ENCODE assay signal across 1 cellular context in the genomic region with DNA sequence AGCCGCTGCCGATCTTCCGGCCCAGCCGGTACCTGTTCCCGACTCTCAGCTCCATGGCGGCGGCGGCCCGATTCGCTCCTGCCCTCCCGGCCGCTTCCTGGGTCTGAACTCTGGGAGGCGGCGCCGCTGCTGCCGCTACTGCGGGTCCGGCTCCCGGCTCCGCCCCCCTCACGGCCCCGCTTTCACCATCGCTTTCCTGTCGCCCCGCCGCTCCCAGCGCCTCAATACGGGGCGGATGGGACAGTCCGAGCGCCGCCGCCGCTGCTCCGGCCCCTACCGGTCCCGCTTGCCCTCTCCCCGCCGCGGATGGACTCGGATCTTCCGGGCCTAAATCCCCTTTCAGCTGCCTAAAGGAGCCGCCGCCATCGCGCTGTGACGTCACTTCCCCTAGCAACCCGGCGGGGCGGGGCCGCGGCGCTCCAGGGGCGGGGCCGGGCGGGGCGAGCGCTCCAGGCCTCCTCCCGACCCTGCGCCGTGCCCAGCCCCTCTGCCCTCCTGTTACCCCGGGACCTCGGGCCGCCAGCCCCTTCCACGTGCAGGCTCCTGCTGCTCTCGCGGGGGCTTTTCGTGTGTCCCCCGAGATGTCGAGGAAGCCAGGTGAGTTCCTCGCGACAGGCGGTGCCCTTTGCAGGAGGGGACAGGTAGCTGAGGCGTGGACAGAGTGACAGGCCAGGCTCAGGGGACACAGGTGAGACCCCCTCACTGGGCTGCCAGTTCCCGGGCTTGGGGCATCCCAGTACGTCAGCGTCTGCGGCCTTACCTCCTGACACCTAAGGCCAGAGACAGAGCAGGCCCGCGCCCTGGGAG.
TF ChIP-seq lines count a peak whose summit lies in the region.

A gene (minus strand): TSS at position 374 of the 807 bp plus-strand sequence. CDS start 319 bp downstream, at position 55.

TF ChIP-seq in K562, 482 proteins besides CTCF, POLR2A, EP300 and RAD21 (continued from another document and continues in another):
- TF ChIP-seq, protein P1, sequence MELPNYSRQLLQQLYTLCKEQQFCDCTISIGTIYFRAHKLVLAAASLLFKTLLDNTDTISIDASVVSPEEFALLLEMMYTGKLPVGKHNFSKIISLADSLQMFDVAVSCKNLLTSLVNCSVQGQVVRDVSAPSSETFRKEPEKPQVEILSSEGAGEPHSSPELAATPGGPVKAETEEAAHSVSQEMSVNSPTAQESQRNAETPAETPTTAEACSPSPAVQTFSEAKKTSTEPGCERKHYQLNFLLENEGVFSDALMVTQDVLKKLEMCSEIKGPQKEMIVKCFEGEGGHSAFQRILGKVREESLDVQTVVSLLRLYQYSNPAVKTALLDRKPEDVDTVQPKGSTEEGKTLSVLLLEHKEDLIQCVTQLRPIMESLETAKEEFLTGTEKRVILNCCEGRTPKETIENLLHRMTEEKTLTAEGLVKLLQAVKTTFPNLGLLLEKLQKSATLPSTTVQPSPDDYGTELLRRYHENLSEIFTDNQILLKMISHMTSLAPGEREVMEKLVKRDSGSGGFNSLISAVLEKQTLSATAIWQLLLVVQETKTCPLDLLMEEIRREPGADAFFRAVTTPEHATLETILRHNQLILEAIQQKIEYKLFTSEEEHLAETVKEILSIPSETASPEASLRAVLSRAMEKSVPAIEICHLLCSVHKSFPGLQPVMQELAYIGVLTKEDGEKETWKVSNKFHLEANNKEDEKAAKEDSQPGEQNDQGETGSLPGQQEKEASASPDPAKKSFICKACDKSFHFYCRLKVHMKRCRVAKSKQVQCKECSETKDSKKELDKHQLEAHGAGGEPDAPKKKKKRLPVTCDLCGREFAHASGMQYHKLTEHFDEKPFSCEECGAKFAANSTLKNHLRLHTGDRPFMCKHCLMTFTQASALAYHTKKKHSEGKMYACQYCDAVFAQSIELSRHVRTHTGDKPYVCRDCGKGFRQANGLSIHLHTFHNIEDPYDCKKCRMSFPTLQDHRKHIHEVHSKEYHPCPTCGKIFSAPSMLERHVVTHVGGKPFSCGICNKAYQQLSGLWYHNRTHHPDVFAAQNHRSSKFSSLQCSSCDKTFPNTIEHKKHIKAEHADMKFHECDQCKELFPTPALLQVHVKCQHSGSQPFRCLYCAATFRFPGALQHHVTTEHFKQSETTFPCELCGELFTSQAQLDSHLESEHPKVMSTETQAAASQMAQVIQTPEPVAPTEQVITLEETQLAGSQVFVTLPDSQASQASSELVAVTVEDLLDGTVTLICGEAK (IDR thresholded peaks at IDR 0.05) = peak; percentile 84
- TF ChIP-seq, protein P1 (CRISPR knock-in tag; IDR thresholded peaks at IDR 0.05) = no peak
- TF ChIP-seq ZNF146 (CRISPR knock-in tag; IDR thresholded peaks at IDR 0.05; ENCODE audit: unreplicated experiment) (no peak), CEBPG (CRISPR knock-in tag; IDR thresholded peaks at IDR 0.05) (no peak), CEBPG (tag; conservative IDR thresholded peaks at IDR 0.05 in 1 of 2, IDR thresholded peaks at IDR 0.05 in 1 of 2) (no peak), SIN3B (IDR thresholded peaks at IDR 0.05; ENCODE audit: low read depth) (0 out of 2 replicates have a peak, but pooled peaks have one; percentile 62), ESRRA (IDR thresholded peaks at IDR 0.05; ENCODE audit: borderline replicate concordance, low read depth) (no peak), FOSL1 (tag; conservative IDR thresholded peaks at IDR 0.05) (peak; percentile 68), BRD4 (IDR thresholded peaks at IDR 0.05) (peak; percentile 80; the same call in 1 of the 2 replicates), RBBP5 (IDR thresholded peaks at IDR 0.05; ENCODE audit: borderline replicate concordance, insufficient read depth, low read length, poor library complexity, severe bottlenecking) (peak; percentile 88), ATF7 (IDR thresholded peaks at IDR 0.05) (peak; percentile 97), HNRNPUL1 (IDR thresholded peaks at IDR 0.05; ENCODE audit: low read length) (no peak), PHB (CRISPR knock-in tag; IDR thresholded peaks at IDR 0.05) (peak; percentile 52; the same call in 1 of the 2 replicates), NFRKB (IDR thresholded peaks at IDR 0.05; ENCODE audit: low read depth) (peak; percentile 82; the same call in 1 of the 2 replicates), KLF6 (CRISPR knock-in tag; IDR thresholded peaks at IDR 0.05; ENCODE audit: borderline replicate concordance) (peak; percentile 36; the same call in 1 of the 2 replicates), DACH1 (IDR thresholded peaks at IDR 0.05; ENCODE audit: partially characterized antibody) (peak; percentile 44), ZZZ3 (IDR thresholded peaks at IDR 0.05) (peak; percentile 100), BRD9 (IDR thresholded peaks at IDR 0.05; ENCODE audit: low read depth, partially characterized antibody) (peak; percentile 100), ATF1 (CRISPR knock-in tag; IDR thresholded peaks at IDR 0.05) (peak; percentile 56), ATF1 (tag; IDR thresholded peaks at IDR 0.05) (peak; percentile 98), MYC (IDR thresholded peaks at IDR 0.05; ENCODE audit: low read depth, low read length) (peak; percentile 87), MYC (CRISPR knock-in tag; IDR thresholded peaks at IDR 0.05; ENCODE audit: borderline replicate concordance, low read depth) (no peak), NFE2 (IDR thresholded peaks at IDR 0.05; ENCODE audit: low read depth) (no peak), CHD2 (IDR thresholded peaks at IDR 0.05; ENCODE audit: low read depth, low read length) (peak; percentile 8; the same call in 1 of the 2 replicates), ELF4 (CRISPR knock-in tag; IDR thresholded peaks at IDR 0.05) (0 out of 2 replicates have a peak, but pooled peaks have one; percentile 36)
- TF ChIP-seq, protein P2, sequence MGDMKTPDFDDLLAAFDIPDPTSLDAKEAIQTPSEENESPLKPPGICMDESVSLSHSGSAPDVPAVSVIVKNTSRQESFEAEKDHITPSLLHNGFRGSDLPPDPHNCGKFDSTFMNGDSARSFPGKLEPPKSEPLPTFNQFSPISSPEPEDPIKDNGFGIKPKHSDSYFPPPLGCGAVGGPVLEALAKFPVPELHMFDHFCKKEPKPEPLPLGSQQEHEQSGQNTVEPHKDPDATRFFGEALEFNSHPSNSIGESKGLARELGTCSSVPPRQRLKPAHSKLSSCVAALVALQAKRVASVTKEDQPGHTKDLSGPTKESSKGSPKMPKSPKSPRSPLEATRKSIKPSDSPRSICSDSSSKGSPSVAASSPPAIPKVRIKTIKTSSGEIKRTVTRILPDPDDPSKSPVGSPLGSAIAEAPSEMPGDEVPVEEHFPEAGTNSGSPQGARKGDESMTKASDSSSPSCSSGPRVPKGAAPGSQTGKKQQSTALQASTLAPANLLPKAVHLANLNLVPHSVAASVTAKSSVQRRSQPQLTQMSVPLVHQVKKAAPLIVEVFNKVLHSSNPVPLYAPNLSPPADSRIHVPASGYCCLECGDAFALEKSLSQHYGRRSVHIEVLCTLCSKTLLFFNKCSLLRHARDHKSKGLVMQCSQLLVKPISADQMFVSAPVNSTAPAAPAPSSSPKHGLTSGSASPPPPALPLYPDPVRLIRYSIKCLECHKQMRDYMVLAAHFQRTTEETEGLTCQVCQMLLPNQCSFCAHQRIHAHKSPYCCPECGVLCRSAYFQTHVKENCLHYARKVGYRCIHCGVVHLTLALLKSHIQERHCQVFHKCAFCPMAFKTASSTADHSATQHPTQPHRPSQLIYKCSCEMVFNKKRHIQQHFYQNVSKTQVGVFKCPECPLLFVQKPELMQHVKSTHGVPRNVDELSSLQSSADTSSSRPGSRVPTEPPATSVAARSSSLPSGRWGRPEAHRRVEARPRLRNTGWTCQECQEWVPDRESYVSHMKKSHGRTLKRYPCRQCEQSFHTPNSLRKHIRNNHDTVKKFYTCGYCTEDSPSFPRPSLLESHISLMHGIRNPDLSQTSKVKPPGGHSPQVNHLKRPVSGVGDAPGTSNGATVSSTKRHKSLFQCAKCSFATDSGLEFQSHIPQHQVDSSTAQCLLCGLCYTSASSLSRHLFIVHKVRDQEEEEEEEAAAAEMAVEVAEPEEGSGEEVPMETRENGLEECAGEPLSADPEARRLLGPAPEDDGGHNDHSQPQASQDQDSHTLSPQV (IDR thresholded peaks at IDR 0.05) = 0 out of 2 replicates have a peak, but pooled peaks have one; percentile 36
- TF ChIP-seq, protein P3, sequence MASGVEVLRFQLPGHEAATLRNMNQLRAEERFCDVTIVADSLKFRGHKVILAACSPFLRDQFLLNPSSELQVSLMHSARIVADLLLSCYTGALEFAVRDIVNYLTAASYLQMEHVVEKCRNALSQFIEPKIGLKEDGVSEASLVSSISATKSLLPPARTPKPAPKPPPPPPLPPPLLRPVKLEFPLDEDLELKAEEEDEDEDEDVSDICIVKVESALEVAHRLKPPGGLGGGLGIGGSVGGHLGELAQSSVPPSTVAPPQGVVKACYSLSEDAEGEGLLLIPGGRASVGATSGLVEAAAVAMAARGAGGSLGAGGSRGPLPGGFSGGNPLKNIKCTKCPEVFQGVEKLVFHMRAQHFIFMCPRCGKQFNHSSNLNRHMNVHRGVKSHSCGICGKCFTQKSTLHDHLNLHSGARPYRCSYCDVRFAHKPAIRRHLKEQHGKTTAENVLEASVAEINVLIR (CRISPR knock-in tag; IDR thresholded peaks at IDR 0.05) = peak; percentile 87
- TF ChIP-seq, protein P4, sequence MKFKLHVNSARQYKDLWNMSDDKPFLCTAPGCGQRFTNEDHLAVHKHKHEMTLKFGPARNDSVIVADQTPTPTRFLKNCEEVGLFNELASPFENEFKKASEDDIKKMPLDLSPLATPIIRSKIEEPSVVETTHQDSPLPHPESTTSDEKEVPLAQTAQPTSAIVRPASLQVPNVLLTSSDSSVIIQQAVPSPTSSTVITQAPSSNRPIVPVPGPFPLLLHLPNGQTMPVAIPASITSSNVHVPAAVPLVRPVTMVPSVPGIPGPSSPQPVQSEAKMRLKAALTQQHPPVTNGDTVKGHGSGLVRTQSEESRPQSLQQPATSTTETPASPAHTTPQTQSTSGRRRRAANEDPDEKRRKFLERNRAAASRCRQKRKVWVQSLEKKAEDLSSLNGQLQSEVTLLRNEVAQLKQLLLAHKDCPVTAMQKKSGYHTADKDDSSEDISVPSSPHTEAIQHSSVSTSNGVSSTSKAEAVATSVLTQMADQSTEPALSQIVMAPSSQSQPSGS (CRISPR knock-in tag; IDR thresholded peaks at IDR 0.05) = peak; percentile 70; the same call in 1 of the 2 replicates
- TF ChIP-seq, protein P5, sequence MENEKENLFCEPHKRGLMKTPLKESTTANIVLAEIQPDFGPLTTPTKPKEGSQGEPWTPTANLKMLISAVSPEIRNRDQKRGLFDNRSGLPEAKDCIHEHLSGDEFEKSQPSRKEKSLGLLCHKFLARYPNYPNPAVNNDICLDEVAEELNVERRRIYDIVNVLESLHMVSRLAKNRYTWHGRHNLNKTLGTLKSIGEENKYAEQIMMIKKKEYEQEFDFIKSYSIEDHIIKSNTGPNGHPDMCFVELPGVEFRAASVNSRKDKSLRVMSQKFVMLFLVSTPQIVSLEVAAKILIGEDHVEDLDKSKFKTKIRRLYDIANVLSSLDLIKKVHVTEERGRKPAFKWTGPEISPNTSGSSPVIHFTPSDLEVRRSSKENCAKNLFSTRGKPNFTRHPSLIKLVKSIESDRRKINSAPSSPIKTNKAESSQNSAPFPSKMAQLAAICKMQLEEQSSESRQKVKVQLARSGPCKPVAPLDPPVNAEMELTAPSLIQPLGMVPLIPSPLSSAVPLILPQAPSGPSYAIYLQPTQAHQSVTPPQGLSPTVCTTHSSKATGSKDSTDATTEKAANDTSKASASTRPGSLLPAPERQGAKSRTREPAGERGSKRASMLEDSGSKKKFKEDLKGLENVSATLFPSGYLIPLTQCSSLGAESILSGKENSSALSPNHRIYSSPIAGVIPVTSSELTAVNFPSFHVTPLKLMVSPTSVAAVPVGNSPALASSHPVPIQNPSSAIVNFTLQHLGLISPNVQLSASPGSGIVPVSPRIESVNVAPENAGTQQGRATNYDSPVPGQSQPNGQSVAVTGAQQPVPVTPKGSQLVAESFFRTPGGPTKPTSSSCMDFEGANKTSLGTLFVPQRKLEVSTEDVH (IDR thresholded peaks at IDR 0.05; ENCODE audit: low read depth, partially characterized antibody) = peak; percentile 65
